In genomic region chr5:61217251-61217650, GRCh38 we compare ENCODE assay signal across 31 cellular contexts.
"Had no signal": no experiment of that assay in that cellular context is flagged by ENCODE, and none has a peak within 500 bp of the region (broad histone marks: within the 10 kb centered on the region; RNA-seq: fewer than 3 reads in every experiment).

No MANE protein-coding gene starts in this region.

- H3K4me1 ChIP-seq: adrenal gland, ascending aorta, breast epithelium had no signal

- H3K9me3 ChIP-seq: adrenal gland, body of pancreas, breast epithelium had no signal

- ATAC-seq: activated naive CD4-positive, alpha-beta T cell treated with anti-CD3 and anti-CD28 coated beads, Interleukin-2, amount 50 U/mL, for 72 hours; activated naive CD8-positive, alpha-beta T cell treated with anti-CD3 and anti-CD28 coated beads, Interleukin-2, amount 50 U/mL, for 24 hours; activated T-cell treated with anti-CD3 and anti-CD28 coated beads, Interleukin-2, amount 50 U/mL, for 4 hours; activated T-cell treated with anti-CD3 and anti-CD28 coated beads, Interleukin-2, amount 50 U/mL, for 72 hours; activated T-helper 17 cell treated with anti-CD3 and anti-CD28 coated beads, Interleukin-2, amount 50 U/mL, for 72 hours; body of pancreas had no signal

- H3K4me3 ChIP-seq: adrenal gland, ascending aorta, body of pancreas, breast epithelium, cardiac muscle cell had no signal

- H3K36me3 ChIP-seq: adrenal gland, ascending aorta, brain microvascular endothelial cell, breast epithelium, cardiac muscle cell had no signal

- DNase-seq: activated effector memory CD4-positive, alpha-beta T cell treated with anti-CD3 and anti-CD28 coated beads, Interleukin-2, amount 50 U/mL, for 16 hours; activated effector memory CD4-positive, alpha-beta T cell treated with Interleukin-2 at 50 U/mL for 16 hours; activated gamma-delta T cell; activated gamma-delta T cell treated with Interleukin-2 at 50 U/mL for 16 hours; activated naive CD4-positive, alpha-beta T cell; activated naive CD4-positive, alpha-beta T cell treated with anti-CD3 and anti-CD28 coated beads for 36 hours; activated naive CD4-positive, alpha-beta T cell treated with anti-CD3 and anti-CD28 coated beads, Interleukin-2, amount 10 ng/mL, durations not matched to agents 7 days and 5 days; activated naive CD4-positive, alpha-beta T cell treated with anti-CD3 and anti-CD28 coated beads, Interleukin-2, amount 50 U/mL, for 16 hours; activated naive CD4-positive, alpha-beta T cell treated with Interleukin-2 at 50 U/mL for 16 hours; activated naive CD8-positive, alpha-beta T cell treated with anti-CD3 and anti-CD28 coated beads for 36 hours; activated naive CD8-positive, alpha-beta T cell treated with anti-CD3 and anti-CD28 coated beads, Interleukin-2, amount 10 ng/mL, durations not matched to agents 7 days and 5 days; activated naive CD8-positive, alpha-beta T cell treated with anti-CD3 and anti-CD28 coated beads, Interleukin-2, amount 50 U/mL, for 24 hours; activated T-cell treated with anti-CD3 and anti-CD28 coated beads, Interleukin-2, amount 50 U/mL, for 24 hours; activated T-cell treated with anti-CD3 and anti-CD28 coated beads, Interleukin-2, amount 50 U/mL, for 4 hours; activated T-cell treated with anti-CD3 and anti-CD28 coated beads, Interleukin-2, amount 50 U/mL, for 48 hours; activated T-cell treated with anti-CD3 and anti-CD28 coated beads, Interleukin-2, amount 50 U/mL, for 72 hours; adrenal gland; amniotic stem cell; amygdala; anterior cingulate cortex; aorta; body of pancreas; brain microvascular endothelial cell; caudate nucleus; central memory CD4-positive, alpha-beta T cell; cerebellar nuclear complex had no signal

- H3K27ac ChIP-seq: adrenal gland, ascending aorta, body of pancreas, brain microvascular endothelial cell, breast epithelium, cardiac muscle cell had no signal

- H3K27me3 ChIP-seq: adrenal gland, ascending aorta, body of pancreas, brain microvascular endothelial cell, breast epithelium, cardiac muscle cell had no signal
